Comparison of ENCODE assay signal across 13 cellular contexts in the genomic region with DNA sequence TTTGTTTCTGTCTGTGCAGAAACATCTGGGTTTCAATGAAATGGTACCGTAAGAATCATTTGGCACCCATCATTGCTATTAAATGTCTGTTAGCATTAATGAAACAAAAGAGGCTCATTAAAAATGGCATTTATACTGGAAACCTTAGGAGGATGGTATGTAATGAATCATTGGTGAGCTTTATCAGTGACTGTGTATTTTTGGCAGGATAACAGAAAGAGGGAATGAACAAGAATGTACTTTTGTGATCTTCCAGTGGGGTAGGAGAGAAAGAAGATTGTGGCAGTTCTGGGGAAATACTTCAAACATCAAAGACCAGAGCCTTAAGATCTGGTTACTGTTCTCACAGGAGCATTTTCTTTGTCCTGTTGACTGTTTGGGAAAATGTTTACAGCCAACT.
DNase-seq lines count a peak whose midpoint lies in the region; ATAC-seq and TF ChIP-seq lines count a peak whose summit lies in the region.
"Had no signal": no experiment of that assay in that cellular context is flagged by ENCODE, and none has a peak within 500 bp of the region (broad histone marks: within the 10 kb centered on the region; RNA-seq: fewer than 3 reads in every experiment).

No MANE protein-coding gene starts in this region.

- no peak for TF ChIP-seq CTCF in cardiac fibroblast (IDR thresholded peaks at IDR 0.05; ENCODE audit: low read depth, low read length)

- ATAC-seq in GM18907 (IDR thresholded peaks at IDR 0.05; ENCODE audit: unreplicated experiment), result no peak
- no peak for ATAC-seq in GM18909 (IDR thresholded peaks at IDR 0.05; ENCODE audit: poor library complexity, unreplicated experiment)

- DNase-seq in AG08396 (ENCODE audit: low spot score) (peak; percentile 56), cardiac fibroblast (ENCODE audit: low read depth in 2 of 2) (peak; percentile 91), kidney tubule cell (ENCODE audit: low spot score) (peak; percentile 62), iPS-NIHi7 (ENCODE audit: extremely low spot score) (no peak), iPS-NIHi11 (ENCODE audit: low spot score) (no peak)
- DNase-seq: BE2C; mesendoderm; NCI-H1694 treated with DMSO at 0.1 percent for 48 hours; stimulated activated CD4-positive, alpha-beta T cell treated with anti-CD3 and anti-CD28 coated beads, Interleukin-1b, Interleukin-23, amount 100 ng/mL, for 48 hours had no signal

- H3K4me3 ChIP-seq in cardiac fibroblast (replicated peaks in 1 of 2; ENCODE audit: low read depth in 2 of 2, low read length in 2 of 2), result peak overlapping the region in 1 of 2 donors; percentile 4
- H3K4me3 ChIP-seq: prostate gland had no signal

- TF ChIP-seq EP300 in Ishikawa (IDR thresholded peaks at IDR 0.05; ENCODE audit: borderline replicate concordance), result peak; percentile 70; the same call in 1 of the 2 replicates

- TF ChIP-seq RAD21 in Ishikawa (IDR thresholded peaks at IDR 0.05; ENCODE audit: low read depth), result no peak

TF ChIP-seq in Ishikawa, 13 proteins besides CTCF, POLR2A, EP300 and RAD21:
- TF ChIP-seq NFIC (IDR thresholded peaks at IDR 0.05) (peak; percentile 80), TEAD4 (IDR thresholded peaks at IDR 0.05) (peak; percentile 50; the same call in 1 of the 2 replicates), YY1 (IDR thresholded peaks at IDR 0.05; ENCODE audit: low read depth) (no peak), FOXM1 (IDR thresholded peaks at IDR 0.05; ENCODE audit: borderline replicate concordance, low read depth) (peak; percentile 58; the same call in 1 of the 2 replicates), TCF12 (IDR thresholded peaks at IDR 0.05; ENCODE audit: low read depth) (peak; percentile 47; the same call in 1 of the 2 replicates)

Comparison
In these comparisons a context has a peak if more than half of its experiments do, and no peak if none do; other contexts are left out.
1. DNase-seq: peak in AG08396 (single experiment), cardiac fibroblast (2 of 2) and kidney tubule cell (single experiment); none in iPS-NIHi7 (single experiment) and iPS-NIHi11 (single experiment).